8 cellular contexts compared by ENCODE assay signal in the genomic region with DNA sequence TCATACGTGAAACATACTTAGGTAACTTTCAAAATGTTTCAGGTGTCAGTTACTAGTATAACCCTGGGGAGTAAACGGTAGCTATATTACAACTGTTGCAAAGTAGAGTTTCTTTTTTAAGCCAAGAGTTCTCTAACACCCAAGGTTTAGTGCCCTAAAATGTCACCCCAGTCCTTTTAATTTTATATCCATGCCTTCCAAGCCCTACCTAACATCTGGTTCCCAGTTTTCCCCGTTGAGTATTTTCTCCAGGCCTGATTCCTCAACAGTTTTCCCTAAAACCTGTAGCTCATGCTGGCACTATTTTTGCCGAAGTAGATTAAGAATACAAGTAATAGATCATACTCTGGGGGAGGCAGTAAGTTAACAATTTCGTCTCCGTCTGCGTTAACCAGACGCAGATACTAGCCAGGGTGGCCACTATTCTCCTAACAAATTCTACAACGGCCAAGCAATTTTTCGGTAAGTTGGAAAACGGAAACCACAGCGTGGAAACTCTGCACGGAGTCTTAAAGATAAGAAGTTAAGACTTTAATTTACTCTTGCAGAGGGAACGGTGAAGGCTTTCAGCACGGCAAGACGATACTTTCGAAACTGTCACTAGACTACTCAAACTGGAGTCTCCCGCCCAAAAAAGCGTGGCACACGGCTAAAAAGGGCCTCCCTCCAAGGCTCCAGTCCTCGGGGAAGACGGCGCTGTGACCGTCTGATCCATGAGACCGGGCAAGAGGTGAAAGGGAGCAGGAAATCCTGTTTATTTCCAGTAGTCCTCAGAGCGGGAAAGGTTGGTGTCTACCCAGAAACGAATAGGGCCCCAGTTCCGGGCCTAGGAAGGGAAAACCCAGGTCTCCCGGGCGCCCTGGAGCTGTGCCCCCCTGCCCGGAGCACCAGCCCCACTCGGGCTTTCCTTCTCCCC. TPM values are rescaled to one million over a fixed set of nuclear protein-coding genes. Genes with fewer than 3 reads are reported as not detected.
DNase-seq lines count a peak whose midpoint lies in the region; ATAC-seq and TF ChIP-seq lines count a peak whose summit lies in the region.

No MANE protein-coding gene starts in this region.

- H3K4me3 ChIP-seq in brain microvascular endothelial cell (ENCODE audit: low read depth, low read length) (peak overlapping the region; percentile 96), thoracic aorta (peak overlapping the region; percentile 79)

- DNase-seq in stimulated activated CD4-positive, alpha-beta T cell treated with anti-CD3 and anti-CD28 coated beads, Interleukin-2, amount 100 ng/mL, for 48 hours = peak; percentile 25 to 33
- no peak for DNase-seq in stimulated activated CD4-positive, alpha-beta T cell treated with anti-CD3 and anti-CD28 coated beads, Interleukin-12 subunit alpha, Interleukin-12 subunit beta, amount 100 ng/mL, for 4 hours
- DNase-seq in NCI-H226 = peak; percentile 8
- peak; percentile 11 for DNase-seq in brain microvascular endothelial cell
- DNase-seq in left lobe of liver (ENCODE audit: low spot score) = no peak
- DNase-seq in thoracic aorta (ENCODE audit: low spot score) = no peak
- DNase-seq in NCI-H1417 treated with DMSO at 0.1 percent for 48 hours (lab: John Stamatoyannopoulos, UW) = no peak

- ATAC-seq in left lobe of liver (peak; percentile 17), thoracic aorta (ENCODE audit: insufficient number of reproducible peaks, low FRiP score, low read depth) (no peak), HG03378 (IDR thresholded peaks at IDR 0.05; ENCODE audit: unreplicated experiment) (no peak)

- H3K36me3 ChIP-seq in brain microvascular endothelial cell (replicated peaks) (peaks cover 6% of the 10 kb centered on the region), thoracic aorta (peaks cover 5% of the 10 kb centered on the region)

- H3K27ac ChIP-seq in brain microvascular endothelial cell = peak overlapping the region; percentile 98
- peak overlapping the region; percentile 96 to 100 for H3K27ac ChIP-seq in thoracic aorta

- TF ChIP-seq CTCF in brain microvascular endothelial cell (IDR thresholded peaks at IDR 0.05; ENCODE audit: low read depth, low read length, missing control alignments) (no peak), thoracic aorta (IDR thresholded peaks at IDR 0.05) (no peak)

- in situ Hi-C loops in brain microvascular endothelial cell (cut with HindIII; ENCODE audit: low pct_ligation_motif_present, low sequenced_read_pairs) = no loop called here

- H3K27me3 ChIP-seq in brain microvascular endothelial cell (replicated peaks) (no peaks in the 10 kb centered on the region), thoracic aorta (replicated peaks; ENCODE audit: insufficient read depth) (no peaks in the 10 kb centered on the region)

- H3K9me3 ChIP-seq in thoracic aorta = no peaks in the 10 kb centered on the region

- H3K4me1 ChIP-seq in thoracic aorta (ENCODE audit: control insufficient read depth in 1 of 2, low read depth in 2 of 2) = peaks cover 27 to 56% of the 10 kb centered on the region in 2 donors

RNA-seq across cellular contexts. Expression of gene SRSF4, which starts 0.9 kb away (rescaled TPM):
- total RNA-seq in left lobe of liver (33.0 TPM), thoracic aorta (10 to 100 TPM; 52.5 to 96.4 TPM)

RNA-seq across cellular contexts. Expression of gene MECR, which starts 50.0 kb away (rescaled TPM):
- total RNA-seq in left lobe of liver (13.7 TPM), thoracic aorta (10 to 100 TPM in 1 of 2 donors, 1 to 10 TPM in 1; 9.2 to 32.0 TPM)

RNA-seq across cellular contexts. Expression of gene PTPRU, which starts 55.6 kb away (rescaled TPM):
- total RNA-seq in left lobe of liver (19.5 TPM), thoracic aorta (10 to 100 TPM; 28.7 to 47.8 TPM)

RNA-seq across cellular contexts. Expression of gene TMEM200B, which starts 57.1 kb away (rescaled TPM):
- 2.0 TPM for total RNA-seq in left lobe of liver
- 10 to 100 TPM; 20.8 to 31.4 TPM for total RNA-seq in thoracic aorta

Comparison
In these comparisons a context has a peak if more than half of its experiments do, and no peak if none do; other contexts are left out.
1. DNase-seq: peak in stimulated activated CD4-positive, alpha-beta T cell treated with anti-CD3 and anti-CD28 coated beads, Interleukin-2, amount 100 ng/mL, for 48 hours (2 of 2), NCI-H226 (single experiment) and brain microvascular endothelial cell (single experiment); none in stimulated activated CD4-positive, alpha-beta T cell treated with anti-CD3 and anti-CD28 coated beads, Interleukin-12 subunit alpha, Interleukin-12 subunit beta, amount 100 ng/mL, for 4 hours (single experiment), left lobe of liver (single experiment), thoracic aorta (single experiment) and NCI-H1417 treated with DMSO at 0.1 percent for 48 hours (single experiment).